Comparison of ENCODE assay signal across 8 cellular contexts in genomic region chr11:65429069-65429681, GRCh38. TPM values are rescaled to one million over a fixed set of nuclear protein-coding genes. Genes with fewer than 3 reads are reported as not detected.
A peak's percentile ranks its signal among the peaks of the same experiment; 100 is the strongest.
DNase-seq lines count a peak whose midpoint lies in the region; ATAC-seq lines count a peak whose summit lies in the region.

No MANE protein-coding gene starts in this region.

- H3K27ac Mint-ChIP-seq in activated T-helper 17 cell treated with anti-CD3 and anti-CD28 coated beads, Interleukin-2, amount 50 U/mL, for 72 hours, result peak overlapping the region; percentile 100
- H3K27ac Mint-ChIP-seq in stimulated activated naive B cell treated with anti-CD40 and anti-IgM and Interleukin-4, amounts not matched to agents 10 μg/mL and 1 μg/mL and 100 μg/mL, for 72 hours, result peak overlapping the region; percentile 95

- H3K9me3 ChIP-seq in KOPT-K1 (ENCODE audit: insufficient read depth, low read length, poor library complexity, severe bottlenecking) (no peaks in the 10 kb centered on the region), right cardiac atrium (ENCODE audit: control insufficient read depth, low read length) (no peaks in the 10 kb centered on the region), SJCRH30 (replicated peaks) (no peaks in the 10 kb centered on the region)

- H3K4me1 ChIP-seq in right cardiac atrium (ENCODE audit: control insufficient read depth, insufficient read depth, low read length) (peaks cover 8% of the 10 kb centered on the region), SJCRH30 (peaks cover 12% of the 10 kb centered on the region)

- DNase-seq in CD1c-positive myeloid dendritic cell (ENCODE audit: extremely low spot score) (peak; percentile 58), right cardiac atrium (peak in 2 of 3 donors; percentile 16 to 36), SJCRH30 (no peak)
- DNase-seq in stimulated activated naive B cell treated with anti-CD40 and anti-IgM and Interleukin-4, amounts not matched to agents 10 μg/mL and 1 μg/mL and 100 μg/mL, for 72 hours, result no peak

- peak overlapping the region; percentile 83 for H3K4me3 ChIP-seq in right cardiac atrium (ENCODE audit: low read length)
- H3K4me3 ChIP-seq in SJCRH30, result no peak overlapping the region

- H3K4me1 Mint-ChIP-seq in activated T-helper 17 cell treated with anti-CD3 and anti-CD28 coated beads, Interleukin-2, amount 50 U/mL, for 72 hours, result peaks cover 74% of the 10 kb centered on the region
- H3K4me1 Mint-ChIP-seq in stimulated activated naive B cell treated with anti-CD40 and anti-IgM and Interleukin-4, amounts not matched to agents 10 μg/mL and 1 μg/mL and 100 μg/mL, for 72 hours, result peaks cover 66 to 84% of the 10 kb centered on the region in 2 donors

- no peaks in the 10 kb centered on the region for H3K27me3 Mint-ChIP-seq in activated T-helper 17 cell treated with anti-CD3 and anti-CD28 coated beads, Interleukin-2, amount 50 U/mL, for 72 hours
- H3K27me3 Mint-ChIP-seq in stimulated activated naive B cell treated with anti-CD40 and anti-IgM and Interleukin-4, amounts not matched to agents 10 μg/mL and 1 μg/mL and 100 μg/mL, for 72 hours, result peaks cover 0 to 9% of the 10 kb centered on the region in 2 donors

- 5% methylated on average over 9 of the region's 9 CpGs for WGBS in right cardiac atrium

- H3K9me3 Mint-ChIP-seq in activated T-helper 17 cell treated with anti-CD3 and anti-CD28 coated beads, Interleukin-2, amount 50 U/mL, for 72 hours, result peaks cover 5% of the 10 kb centered on the region
- no peaks in the 10 kb centered on the region for H3K9me3 Mint-ChIP-seq in stimulated activated naive B cell treated with anti-CD40 and anti-IgM and Interleukin-4, amounts not matched to agents 10 μg/mL and 1 μg/mL and 100 μg/mL, for 72 hours

- ATAC-seq in activated T-helper 17 cell treated with anti-CD3 and anti-CD28 coated beads, Interleukin-2, amount 50 U/mL, for 72 hours (replicated peaks), result no peak
- peak in 1 of 2 donors; percentile 5 for ATAC-seq in right cardiac atrium
- no peak for ATAC-seq in stimulated activated naive B cell treated with anti-CD40 and anti-IgM and Interleukin-4, amounts not matched to agents 10 μg/mL and 1 μg/mL and 100 μg/mL, for 72 hours (replicated peaks)
- ATAC-seq in GM19351 (IDR thresholded peaks at IDR 0.05; ENCODE audit: unreplicated experiment), result no peak
- no peak for ATAC-seq in HG02588 (IDR thresholded peaks at IDR 0.05; ENCODE audit: unreplicated experiment)

- peaks cover 100% of the 10 kb centered on the region for H3K36me3 Mint-ChIP-seq in activated T-helper 17 cell treated with anti-CD3 and anti-CD28 coated beads, Interleukin-2, amount 50 U/mL, for 72 hours (ENCODE audit: low read depth)
- H3K36me3 Mint-ChIP-seq in stimulated activated naive B cell treated with anti-CD40 and anti-IgM and Interleukin-4, amounts not matched to agents 10 μg/mL and 1 μg/mL and 100 μg/mL, for 72 hours, result peaks cover 46 to 62% of the 10 kb centered on the region in 2 donors

- H3K27me3 ChIP-seq in right cardiac atrium (ENCODE audit: control insufficient read depth, insufficient read depth), result no peaks in the 10 kb centered on the region
- no peaks in the 10 kb centered on the region for H3K27me3 ChIP-seq in SJCRH30

- intact Hi-C loops in right cardiac atrium (cut with DNase I), result loop anchor here in 1 of 4 donors (5.0 kb wide), 1 partner anchor 73 kb away; no protein-coding TSS in a partner anchor

- H3K27ac ChIP-seq in KOPT-K1 (ENCODE audit: low read depth, low read length, poor library complexity, severe bottlenecking) (peak overlapping the region; percentile 99), right cardiac atrium (ENCODE audit: low read length) (peak overlapping the region; percentile 62), SJCRH30 (no peak overlapping the region)

- peak overlapping the region; percentile 99 for H3K4me3 Mint-ChIP-seq in activated T-helper 17 cell treated with anti-CD3 and anti-CD28 coated beads, Interleukin-2, amount 50 U/mL, for 72 hours
- peak overlapping the region; percentile 81 to 82 for H3K4me3 Mint-ChIP-seq in stimulated activated naive B cell treated with anti-CD40 and anti-IgM and Interleukin-4, amounts not matched to agents 10 μg/mL and 1 μg/mL and 100 μg/mL, for 72 hours

- H3K36me3 ChIP-seq in KOPT-K1 (ENCODE audit: insufficient read depth, low read length) (peaks cover 27% of the 10 kb centered on the region), SJCRH30 (peaks cover 34% of the 10 kb centered on the region)

RNA-seq across cellular contexts. Expression of gene NEAT1, which starts 6.6 kb away (rescaled TPM):
- 1,000 to 10,000 TPM in 1 of 2 donors, 100 to 1,000 TPM in 1; 823 to 2,912 TPM for total RNA-seq in activated T-helper 17 cell treated with anti-CD3 and anti-CD28 coated beads, Interleukin-2, amount 50 U/mL, for 72 hours
- 100 to 1,000 TPM; 346 to 441 (median 427) TPM for total RNA-seq in right cardiac atrium
- 441 TPM for polyA plus RNA-seq in right cardiac atrium
- 6.2 and 12.8 TPM in 2 replicates for total RNA-seq in SJCRH30 (2014; rRNA removed; shearing (Covaris generic))

RNA-seq across cellular contexts. Expression of gene FRMD8, which starts 42.7 kb away (rescaled TPM):
- total RNA-seq in activated T-helper 17 cell treated with anti-CD3 and anti-CD28 coated beads, Interleukin-2, amount 50 U/mL, for 72 hours, result 10 to 100 TPM; 49.6 to 52.1 TPM
- total RNA-seq in right cardiac atrium, result 10 to 100 TPM; 12.2 to 16.1 (median 12.9) TPM
- 9.3 TPM for polyA plus RNA-seq in right cardiac atrium
- total RNA-seq in SJCRH30 (2014; rRNA removed; shearing (Covaris generic)), result 21.0 and 22.2 TPM in 2 replicates

RNA-seq across cellular contexts. Expression of gene SLC25A45, which starts 46.7 kb away (rescaled TPM):
- total RNA-seq in activated T-helper 17 cell treated with anti-CD3 and anti-CD28 coated beads, Interleukin-2, amount 50 U/mL, for 72 hours, result 10 to 100 TPM; 18.0 to 20.1 TPM
- total RNA-seq in right cardiac atrium, result 1 to 10 TPM; 6.1 to 7.7 (median 7.4) TPM
- 5.5 TPM for polyA plus RNA-seq in right cardiac atrium
- 1.1 and 1.3 TPM in 2 replicates for total RNA-seq in SJCRH30 (2014; rRNA removed; shearing (Covaris generic))

Comparison
In these comparisons a context has a peak if more than half of its experiments do, and no peak if none do; other contexts are left out.
1. DNase-seq: peak in CD1c-positive myeloid dendritic cell (single experiment) and right cardiac atrium (2 of 3); none in stimulated activated naive B cell treated with anti-CD40 and anti-IgM and Interleukin-4, amounts not matched to agents 10 μg/mL and 1 μg/mL and 100 μg/mL, for 72 hours (single experiment) and SJCRH30 (0 of 2).
2. RNA of gene NEAT1, which starts 6.6 kb away (total RNA-seq): 823 to 2,912 TPM in activated T-helper 17 cell treated with anti-CD3 and anti-CD28 coated beads, Interleukin-2, amount 50 U/mL, for 72 hours and 346 to 441 TPM in right cardiac atrium; 6.2 to 12.8 TPM in SJCRH30; every median in the first group is over 10 times any median in the second.